Comparison of ENCODE assay signal across 22 cellular contexts in the genomic region with DNA sequence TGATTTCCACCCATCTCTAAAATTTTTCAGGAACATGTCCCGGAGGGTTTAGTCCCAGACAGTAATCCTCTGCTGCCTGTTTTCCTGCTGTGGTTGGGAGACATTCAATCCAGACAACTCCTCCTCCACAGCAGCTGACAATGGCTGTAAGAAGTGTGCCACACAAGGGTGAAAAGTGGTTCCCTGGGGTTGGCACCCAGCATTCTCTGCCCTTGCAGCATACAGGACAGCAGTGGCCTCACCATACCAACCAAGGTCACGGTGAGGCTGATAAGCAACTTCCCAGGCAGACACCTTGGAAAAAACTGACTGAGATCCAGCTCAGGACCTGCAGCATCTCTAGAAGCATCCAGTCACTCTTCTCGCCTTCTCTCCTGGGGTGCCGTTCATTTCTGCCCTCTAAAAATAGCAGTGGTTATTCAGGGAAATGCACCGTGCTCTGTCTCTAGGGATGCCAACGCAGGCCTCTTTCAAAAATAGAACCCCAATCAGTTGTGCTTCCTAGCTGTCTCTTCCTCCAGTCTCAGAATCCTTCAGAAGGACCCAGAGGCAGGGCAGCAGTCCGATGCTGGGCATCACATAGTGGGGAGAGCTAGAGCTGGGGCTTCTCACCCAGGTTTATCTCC.
"Had no signal": no experiment of that assay in that cellular context is flagged by ENCODE, and none has a peak within 500 bp of the region (broad histone marks: within the 10 kb centered on the region; RNA-seq: fewer than 3 reads in every experiment).

No MANE protein-coding gene starts in this region.

- H3K27me3 Mint-ChIP-seq: activated B cell treated with CpG ODN at 0.5 μM for 24 hours; activated CD4-positive, alpha-beta memory T cell treated with anti-CD3 and anti-CD28 coated beads for 36 hours had no signal

- H3K4me1 ChIP-seq: parathyroid adenoma, sigmoid colon, upper lobe of left lung had no signal

- H3K27me3 ChIP-seq: foreskin keratinocyte, sigmoid colon, upper lobe of left lung had no signal

- H3K9me3 Mint-ChIP-seq: activated B cell treated with CpG ODN at 0.5 μM for 24 hours; activated CD4-positive, alpha-beta memory T cell treated with anti-CD3 and anti-CD28 coated beads for 36 hours; activated naive CD4-positive, alpha-beta T cell treated with anti-CD3 and anti-CD28 coated beads for 36 hours; activated naive CD8-positive, alpha-beta T cell treated with anti-CD3 and anti-CD28 coated beads, Interleukin-2, amount 10 ng/mL, durations not matched to agents 7 days and 5 days; dendritic cell treated with granulocyte-macrophage colony-stimulating factor and Interleukin-4, amounts not matched to agents 40 ng/mL and 50 ng/mL, for 4 days; memory B cell had no signal

- H3K27ac ChIP-seq: foreskin keratinocyte, parathyroid adenoma, sigmoid colon, thoracic aorta, upper lobe of left lung had no signal

- H3K36me3 ChIP-seq: sigmoid colon, thoracic aorta, upper lobe of left lung had no signal

- H3K4me3 ChIP-seq: mucosa of descending colon, sigmoid colon, thoracic aorta, upper lobe of left lung had no signal

- H3K36me3 Mint-ChIP-seq: activated CD4-positive, alpha-beta memory T cell treated with anti-CD3 and anti-CD28 coated beads for 36 hours; activated naive CD8-positive, alpha-beta T cell treated with anti-CD3 and anti-CD28 coated beads, Interleukin-2, amount 10 ng/mL, durations not matched to agents 7 days and 5 days; memory B cell had no signal

- H2AFZ ChIP-seq: parathyroid adenoma had no signal

- H3K9ac ChIP-seq: parathyroid adenoma had no signal

- H3K4me3 Mint-ChIP-seq: activated B cell treated with CpG ODN at 0.5 μM for 24 hours; activated CD4-positive, alpha-beta memory T cell treated with anti-CD3 and anti-CD28 coated beads for 36 hours; activated naive CD4-positive, alpha-beta T cell treated with anti-CD3 and anti-CD28 coated beads for 36 hours; activated naive CD8-positive, alpha-beta T cell treated with anti-CD3 and anti-CD28 coated beads, Interleukin-2, amount 10 ng/mL, durations not matched to agents 7 days and 5 days; dendritic cell treated with granulocyte-macrophage colony-stimulating factor and Interleukin-4, amounts not matched to agents 40 ng/mL and 50 ng/mL, for 4 days; memory B cell; nephron progenitor cell; T-helper 17 cell had no signal

- H3K79me2 ChIP-seq: parathyroid adenoma had no signal

- H3K9me3 ChIP-seq: mucosa of descending colon, sigmoid colon, thoracic aorta, upper lobe of left lung had no signal

- DNase-seq: activated B cell treated with CpG ODN at 0.5 μM for 24 hours; activated CD4-positive, alpha-beta memory T cell treated with anti-CD3 and anti-CD28 coated beads for 36 hours; activated CD4-positive, alpha-beta T cell treated with anti-CD3 and anti-CD28 coated beads for 4 hours; activated naive CD4-positive, alpha-beta T cell treated with anti-CD3 and anti-CD28 coated beads for 36 hours; activated naive CD8-positive, alpha-beta T cell treated with anti-CD3 and anti-CD28 coated beads, Interleukin-2, amount 10 ng/mL, durations not matched to agents 7 days and 5 days; activated T-cell treated with anti-CD3 and anti-CD28 coated beads, Interleukin-2, amount 50 U/mL, for 48 hours; amniotic stem cell; effector CD8-positive, alpha-beta T cell; hippocampal formation; mucosa of descending colon; nephron progenitor cell; sigmoid colon; stimulated activated CD4-positive, alpha-beta T cell treated with anti-CD3 and anti-CD28 coated beads, Interleukin-2, amount 100 ng/mL, for 48 hours; stimulated activated naive CD4-positive, alpha-beta T cell; SW 1271; T-helper 17 cell; upper lobe of left lung had no signal

- H3K4me1 Mint-ChIP-seq: activated naive CD8-positive, alpha-beta T cell treated with anti-CD3 and anti-CD28 coated beads, Interleukin-2, amount 10 ng/mL, durations not matched to agents 7 days and 5 days; T-helper 17 cell had no signal

- ATAC-seq: mucosa of descending colon, T-helper 17 cell had no signal

- H3K27ac Mint-ChIP-seq: activated B cell treated with CpG ODN at 0.5 μM for 24 hours; activated CD4-positive, alpha-beta memory T cell treated with anti-CD3 and anti-CD28 coated beads for 36 hours; activated naive CD4-positive, alpha-beta T cell treated with anti-CD3 and anti-CD28 coated beads for 36 hours; activated naive CD8-positive, alpha-beta T cell treated with anti-CD3 and anti-CD28 coated beads, Interleukin-2, amount 10 ng/mL, durations not matched to agents 7 days and 5 days; dendritic cell treated with granulocyte-macrophage colony-stimulating factor and Interleukin-4, amounts not matched to agents 40 ng/mL and 50 ng/mL, for 4 days; memory B cell; nephron progenitor cell; T-helper 17 cell had no signal
